ENCODE assay signal across 1 cellular context in the genomic region with DNA sequence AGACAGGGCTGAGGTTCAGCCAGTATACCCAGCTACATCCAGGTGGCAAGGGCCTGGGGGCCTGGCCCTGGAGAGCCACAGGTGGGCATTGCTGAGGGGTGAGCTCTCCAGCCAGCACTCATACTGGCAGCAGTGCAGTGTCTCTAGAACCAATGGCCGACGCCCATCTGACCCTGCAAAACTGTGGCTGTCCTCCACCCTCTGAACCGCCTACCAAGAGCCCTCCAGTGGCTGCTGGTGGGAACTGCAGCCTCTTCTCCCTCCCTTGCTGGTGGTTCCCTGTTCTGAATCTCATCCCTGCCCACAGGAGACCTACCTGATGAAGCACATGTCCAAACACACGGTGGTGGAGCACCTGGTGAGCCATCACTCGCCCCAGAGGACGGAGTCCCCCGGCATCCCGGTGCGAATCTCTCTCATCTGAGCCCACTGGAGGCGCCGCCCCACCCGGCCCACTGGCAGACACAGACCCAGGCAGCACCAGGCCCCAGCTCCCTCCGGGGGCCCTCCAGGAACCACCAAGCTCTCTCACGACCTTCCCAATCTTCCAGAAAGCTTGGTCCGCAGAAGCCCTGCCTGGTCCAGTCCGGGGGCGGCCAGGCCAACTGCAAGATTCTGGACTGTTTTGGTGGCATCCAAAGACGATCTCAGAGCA.
TF ChIP-seq lines count a peak whose summit lies in the region.

No MANE protein-coding gene starts in this region.

TF ChIP-seq in GM23338, 12 proteins besides CTCF, POLR2A, EP300 and RAD21 (continued from another document):
- TF ChIP-seq, protein P1, sequence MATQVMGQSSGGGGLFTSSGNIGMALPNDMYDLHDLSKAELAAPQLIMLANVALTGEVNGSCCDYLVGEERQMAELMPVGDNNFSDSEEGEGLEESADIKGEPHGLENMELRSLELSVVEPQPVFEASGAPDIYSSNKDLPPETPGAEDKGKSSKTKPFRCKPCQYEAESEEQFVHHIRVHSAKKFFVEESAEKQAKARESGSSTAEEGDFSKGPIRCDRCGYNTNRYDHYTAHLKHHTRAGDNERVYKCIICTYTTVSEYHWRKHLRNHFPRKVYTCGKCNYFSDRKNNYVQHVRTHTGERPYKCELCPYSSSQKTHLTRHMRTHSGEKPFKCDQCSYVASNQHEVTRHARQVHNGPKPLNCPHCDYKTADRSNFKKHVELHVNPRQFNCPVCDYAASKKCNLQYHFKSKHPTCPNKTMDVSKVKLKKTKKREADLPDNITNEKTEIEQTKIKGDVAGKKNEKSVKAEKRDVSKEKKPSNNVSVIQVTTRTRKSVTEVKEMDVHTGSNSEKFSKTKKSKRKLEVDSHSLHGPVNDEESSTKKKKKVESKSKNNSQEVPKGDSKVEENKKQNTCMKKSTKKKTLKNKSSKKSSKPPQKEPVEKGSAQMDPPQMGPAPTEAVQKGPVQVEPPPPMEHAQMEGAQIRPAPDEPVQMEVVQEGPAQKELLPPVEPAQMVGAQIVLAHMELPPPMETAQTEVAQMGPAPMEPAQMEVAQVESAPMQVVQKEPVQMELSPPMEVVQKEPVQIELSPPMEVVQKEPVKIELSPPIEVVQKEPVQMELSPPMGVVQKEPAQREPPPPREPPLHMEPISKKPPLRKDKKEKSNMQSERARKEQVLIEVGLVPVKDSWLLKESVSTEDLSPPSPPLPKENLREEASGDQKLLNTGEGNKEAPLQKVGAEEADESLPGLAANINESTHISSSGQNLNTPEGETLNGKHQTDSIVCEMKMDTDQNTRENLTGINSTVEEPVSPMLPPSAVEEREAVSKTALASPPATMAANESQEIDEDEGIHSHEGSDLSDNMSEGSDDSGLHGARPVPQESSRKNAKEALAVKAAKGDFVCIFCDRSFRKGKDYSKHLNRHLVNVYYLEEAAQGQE (IDR thresholded peaks at IDR 0.05; ENCODE audit: unreplicated experiment): no peak
